19 cellular contexts compared by ENCODE assay signal in the genomic region with DNA sequence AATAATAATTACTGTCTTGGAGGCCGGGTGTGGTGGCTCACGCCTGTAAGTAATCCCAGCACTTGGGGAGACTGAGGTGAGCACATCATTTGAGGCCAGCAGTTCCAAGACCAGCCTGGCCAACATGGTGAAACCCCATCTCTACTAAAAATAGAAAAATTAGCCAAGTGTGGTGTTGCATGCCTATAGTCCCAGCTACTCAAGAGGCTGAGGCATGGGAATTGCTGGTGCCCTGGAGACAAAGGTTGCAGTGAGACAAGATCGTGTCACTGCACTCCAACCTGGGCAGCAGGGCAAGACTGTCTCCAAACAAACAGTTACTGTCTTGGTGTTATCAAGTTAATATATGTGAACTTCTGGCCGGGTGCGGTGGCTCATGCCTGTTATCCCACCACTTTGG. TPM values are rescaled to one million over a fixed set of nuclear protein-coding genes. Genes with fewer than 3 reads are reported as not detected.
DNase-seq lines count a peak whose midpoint lies in the region; ATAC-seq and TF ChIP-seq lines count a peak whose summit lies in the region.
"Had no signal": no experiment of that assay in that cellular context is flagged by ENCODE, and none has a peak within 500 bp of the region (broad histone marks: within the 10 kb centered on the region; RNA-seq: fewer than 3 reads in every experiment).

No MANE protein-coding gene starts in this region.

- 35 to 61% (median 38%) methylated on average over 5 of the region's 5 CpGs for WGBS in psoas muscle, 3 donors

- intact Hi-C loops in psoas muscle (cut with DNase I), result no loop called here

- peak overlapping the region; percentile 55 for H3K27ac Mint-ChIP-seq in activated T-cell treated with anti-CD3 and anti-CD28 coated beads, Interleukin-2, amount 50 U/mL, for 24 hours
- peak overlapping the region; percentile 26 for H3K27ac Mint-ChIP-seq in central memory CD8-positive, alpha-beta T cell (ENCODE audit: low read depth)
- H3K27ac Mint-ChIP-seq: CD8-positive, alpha-beta T cell had no signal

- peaks cover 81% of the 10 kb centered on the region for H3K36me3 Mint-ChIP-seq in activated T-cell treated with anti-CD3 and anti-CD28 coated beads, Interleukin-2, amount 50 U/mL, for 24 hours (ENCODE audit: low read depth)
- H3K36me3 Mint-ChIP-seq in activated T-cell treated with anti-CD3 and anti-CD28 coated beads, Interleukin-2, amount 50 U/mL, for 4 hours (ENCODE audit: insufficient read depth), result peaks cover 28% of the 10 kb centered on the region
- H3K36me3 Mint-ChIP-seq in central memory CD8-positive, alpha-beta T cell (ENCODE audit: insufficient read depth), result peaks cover 63% of the 10 kb centered on the region

- DNase-seq in activated T-cell treated with anti-CD3 and anti-CD28 coated beads, Interleukin-2, amount 50 U/mL, for 24 hours, result no peak
- DNase-seq in activated T-cell treated with anti-CD3 and anti-CD28 coated beads, Interleukin-2, amount 50 U/mL, for 4 hours, result no peak
- no peak for DNase-seq in AG04450 (ENCODE audit: low read depth, low spot score)
- no peak for DNase-seq in central memory CD8-positive, alpha-beta T cell (ENCODE audit: low spot score in 2 of 2)
- DNase-seq in psoas muscle, result peak in 1 of 2 donors; percentile 56
- no peak for DNase-seq in effector CD8-positive, alpha-beta T cell (lab: John Stamatoyannopoulos, UW)
- DNase-seq: Calu3; CD8-positive, alpha-beta T cell; DMS79 treated with DMSO at 0.1 percent for 48 hours; GOT3; H7; HFFc6; IMR-90 had no signal

- no peaks in the 10 kb centered on the region for H3K9me3 Mint-ChIP-seq in activated T-cell treated with anti-CD3 and anti-CD28 coated beads, Interleukin-2, amount 50 U/mL, for 24 hours
- no peaks in the 10 kb centered on the region for H3K9me3 Mint-ChIP-seq in activated T-cell treated with anti-CD3 and anti-CD28 coated beads, Interleukin-2, amount 50 U/mL, for 4 hours
- no peaks in the 10 kb centered on the region for H3K9me3 Mint-ChIP-seq in central memory CD8-positive, alpha-beta T cell
- H3K9me3 Mint-ChIP-seq: CD8-positive, alpha-beta T cell; HFFc6 had no signal

- H3K4me1 Mint-ChIP-seq in activated T-cell treated with anti-CD3 and anti-CD28 coated beads, Interleukin-2, amount 50 U/mL, for 24 hours (ENCODE audit: low read depth), result peaks cover 26% of the 10 kb centered on the region
- peaks cover 20% of the 10 kb centered on the region for H3K4me1 Mint-ChIP-seq in activated T-cell treated with anti-CD3 and anti-CD28 coated beads, Interleukin-2, amount 50 U/mL, for 4 hours (ENCODE audit: low read depth)
- peaks cover 30% of the 10 kb centered on the region for H3K4me1 Mint-ChIP-seq in central memory CD8-positive, alpha-beta T cell

- H3K9me3 ChIP-seq in AG04450 (ENCODE audit: control insufficient read depth, insufficient read depth, low read length), result no peaks in the 10 kb centered on the region
- H3K9me3 ChIP-seq in psoas muscle, result no peaks in the 10 kb centered on the region
- H3K9me3 ChIP-seq: A549, BLaER1 had no signal

- H3K27me3 Mint-ChIP-seq in activated T-cell treated with anti-CD3 and anti-CD28 coated beads, Interleukin-2, amount 50 U/mL, for 24 hours, result no peaks in the 10 kb centered on the region
- no peaks in the 10 kb centered on the region for H3K27me3 Mint-ChIP-seq in activated T-cell treated with anti-CD3 and anti-CD28 coated beads, Interleukin-2, amount 50 U/mL, for 4 hours (ENCODE audit: low read depth)
- no peaks in the 10 kb centered on the region for H3K27me3 Mint-ChIP-seq in central memory CD8-positive, alpha-beta T cell

- H3K27ac ChIP-seq in AG04450 (ENCODE audit: low read depth, low read length), result peak overlapping the region; percentile 11
- H3K27ac ChIP-seq in psoas muscle, result peak overlapping the region; percentile 58
- H3K27ac ChIP-seq: 22Rv1, A549, BLaER1 had no signal

- POLR2A ChIA-PET in AG04450 (lab: Yijun Ruan, JAX), result interaction anchor here (0.6 kb wide), 1 partner anchor 129 kb away, joined by 3 read pairs; no protein-coding TSS in a partner anchor

- H3K4me1 ChIP-seq in psoas muscle, result peaks cover 41% of the 10 kb centered on the region

- CTCF ChIA-PET in AG04450 (lab: Charles Lee), result no interaction called here

- H3K4me3 ChIP-seq in AG04450 (ENCODE audit: low read depth, low read length), result no peak overlapping the region
- H3K4me3 ChIP-seq in psoas muscle, result no peak overlapping the region
- H3K4me3 ChIP-seq: A549, BLaER1 had no signal

- peaks cover 23 to 72% of the 10 kb centered on the region in 2 donors for H3K36me3 ChIP-seq in psoas muscle (ENCODE audit: insufficient read depth in 1 of 2, low read depth in 1 of 2)

- H3K27me3 ChIP-seq in AG04450 (ENCODE audit: control insufficient read depth, insufficient read depth, low read length) (no peaks in the 10 kb centered on the region), psoas muscle (ENCODE audit: insufficient read depth in 3 of 3, low read length in 2 of 3) (no peaks in the 10 kb centered on the region)
- H3K27me3 ChIP-seq: BLaER1 had no signal

- H3K4me3 Mint-ChIP-seq in activated T-cell treated with anti-CD3 and anti-CD28 coated beads, Interleukin-2, amount 50 U/mL, for 24 hours, result no peak overlapping the region
- H3K4me3 Mint-ChIP-seq in activated T-cell treated with anti-CD3 and anti-CD28 coated beads, Interleukin-2, amount 50 U/mL, for 4 hours, result no peak overlapping the region
- H3K4me3 Mint-ChIP-seq in central memory CD8-positive, alpha-beta T cell, result no peak overlapping the region
- H3K4me3 Mint-ChIP-seq: CD8-positive, alpha-beta T cell; HFFc6 had no signal

- TF ChIP-seq CTCF in AG04450 (IDR thresholded peaks at IDR 0.05; ENCODE audit: low read depth, low read length) (no peak), psoas muscle (IDR thresholded peaks at IDR 0.05) (no peak)

- no peak for ATAC-seq in activated T-cell treated with anti-CD3 and anti-CD28 coated beads, Interleukin-2, amount 50 U/mL, for 4 hours
- no peak for ATAC-seq in central memory CD8-positive, alpha-beta T cell (replicated peaks; ENCODE audit: extremely low read depth, poor library complexity, severe bottlenecking)
- ATAC-seq in psoas muscle (peak; percentile 45 to 74 (median 70)), HG03565 (IDR thresholded peaks at IDR 0.05; ENCODE audit: unreplicated experiment) (no peak), GM18520 (IDR thresholded peaks at IDR 0.05; ENCODE audit: unreplicated experiment) (no peak)
- ATAC-seq: A549; CD8-positive, alpha-beta T cell; HCT116 had no signal

RNA-seq across cellular contexts. Expression of gene RRP36, which starts 4.9 kb away (rescaled TPM):
- total RNA-seq in activated T-cell treated with anti-CD3 and anti-CD28 coated beads, Interleukin-2, amount 50 U/mL, for 4 hours, result 100 to 1,000 TPM in 2 of 3 donors, 10 to 100 TPM in 1; 98.1 to 103 (median 100) TPM
- polyA plus RNA-seq in AG04450 (2011; rRNA removed), result 50.3 and 54.0 TPM in 2 replicates
- polyA minus RNA-seq in AG04450 (2011; rRNA and poly(A)+ RNA removed), result 43.2 and 43.7 TPM in 2 replicates
- 10 to 100 TPM; 31.0 to 47.3 (median 37.5) TPM for total RNA-seq in psoas muscle
- 10 to 100 TPM; 39.7 to 70.5 (median 68.2) TPM for polyA plus RNA-seq in psoas muscle

RNA-seq across cellular contexts. Expression of gene KLHDC3, which starts 12.3 kb away (rescaled TPM):
- total RNA-seq in activated T-cell treated with anti-CD3 and anti-CD28 coated beads, Interleukin-2, amount 50 U/mL, for 4 hours, result 10 to 100 TPM; 51.9 to 55.8 (median 52.2) TPM
- polyA plus RNA-seq in AG04450 (2011; rRNA removed) (41.3 and 48.8 TPM in 2 replicates), psoas muscle (100 to 1,000 TPM in 1 of 3 donors, 10 to 100 TPM in 2; 61.7 to 198 (median 97.1) TPM)
- 51.5 and 66.1 TPM in 2 replicates for polyA minus RNA-seq in AG04450 (2011; rRNA and poly(A)+ RNA removed)
- total RNA-seq in psoas muscle, result 100 to 1,000 TPM in 2 of 4 donors, 10 to 100 TPM in 2; 75.2 to 115 (median 99.1) TPM

RNA-seq across cellular contexts. Expression of gene MEA1, which starts 12.6 kb away (rescaled TPM):
- 10 to 100 TPM; 95.7 to 98.6 (median 96.8) TPM for total RNA-seq in activated T-cell treated with anti-CD3 and anti-CD28 coated beads, Interleukin-2, amount 50 U/mL, for 4 hours
- 86.5 and 97.9 TPM in 2 replicates for polyA plus RNA-seq in AG04450 (2011; rRNA removed)
- 43.3 and 48.0 TPM in 2 replicates for polyA minus RNA-seq in AG04450 (2011; rRNA and poly(A)+ RNA removed)
- total RNA-seq in psoas muscle, result 10 to 100 TPM; 20.3 to 27.5 (median 26.9) TPM
- polyA plus RNA-seq in psoas muscle, result 10 to 100 TPM; 42.5 to 95.2 (median 48.6) TPM

RNA-seq across cellular contexts. Expression of gene CUL7, which starts 27.3 kb away (rescaled TPM):
- 10 to 100 TPM; 13.2 to 15.0 (median 13.3) TPM for total RNA-seq in activated T-cell treated with anti-CD3 and anti-CD28 coated beads, Interleukin-2, amount 50 U/mL, for 4 hours
- polyA plus RNA-seq in AG04450 (2011; rRNA removed) (37.5 and 44.8 TPM in 2 replicates), psoas muscle (10 to 100 TPM in 1 of 3 donors, 1 to 10 TPM in 2; 6.0 to 11.5 (median 6.5) TPM)
- polyA minus RNA-seq in AG04450 (2011; rRNA and poly(A)+ RNA removed), result 71.2 and 104 TPM in 2 replicates
- total RNA-seq in psoas muscle, result 10 to 100 TPM in 3 of 4 donors, 1 to 10 TPM in 1; 9.3 to 23.4 (median 20.1) TPM

RNA-seq across cellular contexts. Expression of gene MRPL2, which starts 32.9 kb away (rescaled TPM):
- 100 to 1,000 TPM in 2 of 3 donors, 10 to 100 TPM in 1; 93.3 to 120 (median 115) TPM for total RNA-seq in activated T-cell treated with anti-CD3 and anti-CD28 coated beads, Interleukin-2, amount 50 U/mL, for 4 hours
- polyA plus RNA-seq in AG04450 (2011; rRNA removed) (19.3 and 19.4 TPM in 2 replicates), psoas muscle (100 to 1,000 TPM in 1 of 3 donors, 10 to 100 TPM in 2; 91.1 to 139 (median 91.2) TPM)
- polyA minus RNA-seq in AG04450 (2011; rRNA and poly(A)+ RNA removed), result 19.3 and 23.8 TPM in 2 replicates
- total RNA-seq in psoas muscle, result 100 to 1,000 TPM in 1 of 4 donors, 10 to 100 TPM in 3; 61.3 to 138 (median 94.5) TPM

Comparison
In these comparisons a context has a peak if more than half of its experiments do, and no peak if none do; other contexts are left out.
1. ATAC-seq: peak in psoas muscle (4 of 4); none in activated T-cell treated with anti-CD3 and anti-CD28 coated beads, Interleukin-2, amount 50 U/mL, for 4 hours (0 of 2), central memory CD8-positive, alpha-beta T cell (single experiment), HG03565 (single experiment) and GM18520 (single experiment).